In genomic region chr4:162939086-162939485, GRCh38 we compare ENCODE assay signal across 24 cellular contexts.
A peak's percentile ranks its signal among the peaks of the same experiment; 100 is the strongest.
DNase-seq lines count a peak whose midpoint lies in the region; ATAC-seq and TF ChIP-seq lines count a peak whose summit lies in the region.
"Had no signal": no experiment of that assay in that cellular context is flagged by ENCODE, and none has a peak within 500 bp of the region (broad histone marks: within the 10 kb centered on the region; RNA-seq: fewer than 3 reads in every experiment).

No MANE protein-coding gene starts in this region.

- TF ChIP-seq CTCF in MCF 10A (IDR thresholded peaks at IDR 0.05; ENCODE audit: unreplicated experiment): no peak
- TF ChIP-seq CTCF in mammary epithelial cell (conservative IDR thresholded peaks at IDR 0.05 in 1 of 2, IDR thresholded peaks at IDR 0.05 in 1 of 2; ENCODE audit: extremely low read depth in 1 of 2, insufficient read depth in 1 of 2, low read depth in 1 of 2, low read length in 2 of 2): no peak
- no peak for TF ChIP-seq CTCF in SK-N-SH (IDR thresholded peaks at IDR 0.05)

- H3K9ac ChIP-seq in mammary epithelial cell (ENCODE audit: insufficient read depth, low read length) (no peak overlapping the region), adipocyte (ENCODE audit: low read length) (no peak overlapping the region), SK-N-SH (no peak overlapping the region)
- H3K9ac ChIP-seq: BLaER1 treated with 17β-estradiol and CSF1 and Interleukin-3, amounts not matched to agents 10 nM and 100 nM; GM23248 had no signal

- H3K27ac ChIP-seq in mammary epithelial cell (ENCODE audit: insufficient read depth, low read depth, low read length) (no peak overlapping the region), SK-N-SH (ENCODE audit: low read depth in 2 of 2, low read length in 1 of 2) (no peak overlapping the region)
- H3K27ac ChIP-seq: BLaER1 treated with 17β-estradiol and CSF1 and Interleukin-3, amounts not matched to agents 10 nM and 100 nM; GM23248 had no signal

- H3K4me3 ChIP-seq in mammary epithelial cell (replicated peaks in 1 of 3; ENCODE audit: insufficient read depth in 1 of 3, low read depth in 2 of 3, low read length in 3 of 3) (no peak overlapping the region), adipocyte (ENCODE audit: low read length) (no peak overlapping the region), SK-N-SH (ENCODE audit: low read depth in 2 of 2, low read length in 1 of 2) (no peak overlapping the region)
- H3K4me3 ChIP-seq: BLaER1 treated with 17β-estradiol and CSF1 and Interleukin-3, amounts not matched to agents 10 nM and 100 nM; GM23248; HAP-1 had no signal

- DNase-seq in MCF 10A (ENCODE audit: unreplicated experiment) (no peak), mammary epithelial cell (no peak), NCI-H69 (lab: John Stamatoyannopoulos, UW) (peak; percentile 3), adipocyte (ENCODE audit: low read depth) (peak; percentile 1), Kasumi-1 (lab: John Stamatoyannopoulos, UW) (no peak), SK-N-SH (no peak)
- DNase-seq: CD4-positive, alpha-beta T cell; DMS53; GM23248; NCI-H1105 treated with DMSO at 0.1 percent for 48 hours; NCI-H146; NCI-H2029; NCI-H2227 treated with DMSO at 0.1 percent for 48 hours; NCI-H510A; NCI-H774; NK-92 treated with Interleukin-12 subunit alpha and Interleukin-12 subunit beta, amount 100 ng/mL, for 24 hours; SHP77 treated with DMSO at 0.1 percent for 48 hours; SW 1271 had no signal

- H3K27me3 ChIP-seq in mammary epithelial cell (ENCODE audit: insufficient read depth, low read length) (no peaks in the 10 kb centered on the region), adipocyte (replicated peaks; ENCODE audit: control insufficient read depth, insufficient read depth, low read length) (no peaks in the 10 kb centered on the region), SK-N-SH (ENCODE audit: insufficient read depth) (peaks cover 12% of the 10 kb centered on the region; the same call in 1 of the 2 replicates)
- H3K27me3 ChIP-seq: BLaER1 treated with 17β-estradiol and CSF1 and Interleukin-3, amounts not matched to agents 10 nM and 100 nM had no signal

- no peak for TF ChIP-seq RAD21 in SK-N-SH (IDR thresholded peaks at IDR 0.05; ENCODE audit: low read length)

- H2AFZ ChIP-seq in mammary epithelial cell (ENCODE audit: low read depth, low read length) (no peak overlapping the region), SK-N-SH (ENCODE audit: low read depth) (no peak overlapping the region)
- H2AFZ ChIP-seq: GM23248 had no signal

- H3K36me3 Mint-ChIP-seq in MCF 10A (ENCODE audit: insufficient read depth, unreplicated experiment): no peaks in the 10 kb centered on the region
- H3K36me3 Mint-ChIP-seq: IgD-negative memory B cell had no signal

- no peaks in the 10 kb centered on the region for H3K9me3 ChIP-seq in mammary epithelial cell (replicated peaks; ENCODE audit: insufficient read depth, low read length)
- no peaks in the 10 kb centered on the region for H3K9me3 ChIP-seq in adipocyte (ENCODE audit: control insufficient read depth, low read length)
- no peaks in the 10 kb centered on the region for H3K9me3 ChIP-seq in SK-N-SH
- H3K9me3 ChIP-seq: BLaER1 treated with 17β-estradiol and CSF1 and Interleukin-3, amounts not matched to agents 10 nM and 100 nM; HAP-1 had no signal

- CTCF ChIA-PET in MCF 10A (lab: Yijun Ruan, JAX): interaction anchor here (0.8 kb wide), 1 partner anchor 16 kb away, joined by 3 read pairs; no protein-coding TSS in a partner anchor
- CTCF ChIA-PET in mammary epithelial cell (lab: Charles Lee; ENCODE audit: low non-redundant PET): no interaction called here
- CTCF ChIA-PET in SK-N-SH (lab: Yijun Ruan, JAX): no interaction called here

- peaks cover 20% of the 10 kb centered on the region for H3K4me1 Mint-ChIP-seq in MCF 10A (ENCODE audit: insufficient read depth, unreplicated experiment)
- H3K4me1 Mint-ChIP-seq: IgD-negative memory B cell had no signal

- in situ Hi-C loops in mammary epithelial cell (cut with MboI; ENCODE audit: low sequenced_read_pairs in 2 of 2): no loop called here

- no peaks in the 10 kb centered on the region for H3K36me3 ChIP-seq in mammary epithelial cell (ENCODE audit: insufficient read depth, low read length)
- H3K36me3 ChIP-seq in adipocyte (ENCODE audit: control insufficient read depth, insufficient read depth, low read length, severe bottlenecking): no peaks in the 10 kb centered on the region
- no peaks in the 10 kb centered on the region for H3K36me3 ChIP-seq in SK-N-SH (replicated peaks in 1 of 2; ENCODE audit: control insufficient read depth in 1 of 2, insufficient read depth in 2 of 2, low read length in 1 of 2)
- H3K36me3 ChIP-seq: BLaER1 treated with 17β-estradiol and CSF1 and Interleukin-3, amounts not matched to agents 10 nM and 100 nM; HAP-1 had no signal

- H3K27ac Mint-ChIP-seq in MCF 10A (ENCODE audit: low read depth, unreplicated experiment): peak overlapping the region; percentile 4
- H3K27ac Mint-ChIP-seq: CD4-positive, alpha-beta T cell; IgD-negative memory B cell; T-helper 1 cell treated with Interleukin-12 subunit alpha and Interleukin-12 subunit beta and Interleukin-4 antibody, amounts not matched to agents 30 μg/mL and 1 μg/mL, for 36 hours had no signal

- H3F3A ChIP-seq in SK-N-SH (replicated peaks; ENCODE audit: insufficient read depth): no peaks in the 10 kb centered on the region

- H3K79me2 ChIP-seq in mammary epithelial cell (ENCODE audit: insufficient read depth, low read length) (no peaks in the 10 kb centered on the region), SK-N-SH (ENCODE audit: insufficient read depth) (no peaks in the 10 kb centered on the region)

- WGBS in mammary epithelial cell (ENCODE audit: low coverage, missing lambda C conversion rate): 35% methylated on average over 1 of the region's 1 CpG
- 0% methylated on average over 1 of the region's 1 CpG for WGBS in SK-N-SH (ENCODE audit: low lambda C conversion rate)

- H3K9me3 Mint-ChIP-seq in MCF 10A (ENCODE audit: unreplicated experiment): no peaks in the 10 kb centered on the region
- H3K9me3 Mint-ChIP-seq: CD4-positive, alpha-beta T cell; IgD-negative memory B cell; T-helper 1 cell treated with Interleukin-12 subunit alpha and Interleukin-12 subunit beta and Interleukin-4 antibody, amounts not matched to agents 30 μg/mL and 1 μg/mL, for 36 hours had no signal

- H3K4me2 ChIP-seq in mammary epithelial cell (ENCODE audit: insufficient read depth, low read depth, low read length) (no peak overlapping the region), SK-N-SH (no peak overlapping the region)
- H3K4me2 ChIP-seq: BLaER1 treated with 17β-estradiol and CSF1 and Interleukin-3, amounts not matched to agents 10 nM and 100 nM had no signal

- no peak for TF ChIP-seq EP300 in SK-N-SH (IDR thresholded peaks at IDR 0.05; ENCODE audit: borderline replicate concordance in 1 of 2, low read depth in 1 of 2, low read length in 1 of 2)

- H3K4me3 Mint-ChIP-seq in MCF 10A (ENCODE audit: unreplicated experiment): no peak overlapping the region
- H3K4me3 Mint-ChIP-seq: CD4-positive, alpha-beta T cell; T-helper 1 cell treated with Interleukin-12 subunit alpha and Interleukin-12 subunit beta and Interleukin-4 antibody, amounts not matched to agents 30 μg/mL and 1 μg/mL, for 36 hours had no signal

- H3K4me1 ChIP-seq in mammary epithelial cell (ENCODE audit: insufficient read depth, low read length) (no peaks in the 10 kb centered on the region), adipocyte (ENCODE audit: control insufficient read depth, insufficient read depth, low read length) (no peaks in the 10 kb centered on the region), SK-N-SH (ENCODE audit: control insufficient read depth in 1 of 2, insufficient read depth in 2 of 2, low read depth in 1 of 2, low read length in 1 of 2) (no peaks in the 10 kb centered on the region)
- H3K4me1 ChIP-seq: HAP-1 had no signal

- ATAC-seq in activated CD4-positive, CD25-positive, alpha-beta regulatory T cell treated with anti-CD3 and anti-CD28 coated beads, Interleukin-2, amount 50 U/mL, for 24 hours: no peak
- ATAC-seq: Panc1 had no signal

- H4K20me1 ChIP-seq in mammary epithelial cell (ENCODE audit: insufficient read depth, low read length) (no peaks in the 10 kb centered on the region), SK-N-SH (ENCODE audit: insufficient read depth) (no peaks in the 10 kb centered on the region)
- H4K20me1 ChIP-seq: BLaER1 treated with 17β-estradiol and CSF1 and Interleukin-3, amounts not matched to agents 10 nM and 100 nM had no signal

- intact Hi-C loops in MCF 10A (cut with micrococcal nuclease) (no loop called here), mammary epithelial cell (cut with micrococcal nuclease) (no loop called here)

- no peaks in the 10 kb centered on the region for H3K27me3 Mint-ChIP-seq in MCF 10A (ENCODE audit: insufficient read depth, unreplicated experiment)
- H3K27me3 Mint-ChIP-seq: CD4-positive, alpha-beta T cell; IgD-negative memory B cell had no signal

- no TSS peak for BruUV-seq in MCF 10A (replicated peaks; lab: Mats Ljungman, UMichigan)
- no TSS peak for BruUV-seq in mammary epithelial cell (replicated peaks; lab: Mats Ljungman, UMichigan)

- H3K9me2 ChIP-seq in SK-N-SH: no peaks in the 10 kb centered on the region

- dilution Hi-C loops in mammary epithelial cell (cut with HindIII; ENCODE audit: low sequenced_read_pairs): no loop called here

- POLR2A ChIA-PET in MCF 10A (lab: Yijun Ruan, JAX) (interaction anchor here (0.8 kb wide), 1 partner anchor 8 kb away, joined by 4 read pairs; no protein-coding TSS in a partner anchor), SK-N-SH (lab: Yijun Ruan, JAX) (no interaction called here)

TF ChIP-seq in SK-N-SH, 30 proteins besides CTCF, POLR2A, EP300 and RAD21:
- TF ChIP-seq, protein P1, sequence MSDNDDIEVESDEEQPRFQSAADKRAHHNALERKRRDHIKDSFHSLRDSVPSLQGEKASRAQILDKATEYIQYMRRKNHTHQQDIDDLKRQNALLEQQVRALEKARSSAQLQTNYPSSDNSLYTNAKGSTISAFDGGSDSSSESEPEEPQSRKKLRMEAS (IDR thresholded peaks at IDR 0.05; ENCODE audit: low read depth): no peak
- TF ChIP-seq TEAD4 (IDR thresholded peaks at IDR 0.05; ENCODE audit: borderline replicate concordance, insufficient read depth) (no peak), JUND (IDR thresholded peaks at IDR 0.05) (no peak), GATA2 (CRISPR knock-in tag; IDR thresholded peaks at IDR 0.05) (no peak), ELF1 (IDR thresholded peaks at IDR 0.05) (no peak), GABPA (IDR thresholded peaks at IDR 0.05; ENCODE audit: low read depth) (no peak), YY1 (IDR thresholded peaks at IDR 0.05; ENCODE audit: low read depth) (no peak), FOSL2 (IDR thresholded peaks at IDR 0.05; ENCODE audit: borderline replicate concordance, low read depth) (no peak), TCF12 (IDR thresholded peaks at IDR 0.05) (no peak), CHD2 (IDR thresholded peaks at IDR 0.05; ENCODE audit: low read length, partially characterized antibody) (no peak)

Comparison
In these comparisons a context has a peak if more than half of its experiments do, and no peak if none do; other contexts are left out.
1. DNase-seq: peak in NCI-H69 (single experiment) and adipocyte (single experiment); none in MCF 10A (single experiment), mammary epithelial cell (single experiment), Kasumi-1 (0 of 2) and SK-N-SH (single experiment).